7 cellular contexts compared by ENCODE assay signal in the genomic region with DNA sequence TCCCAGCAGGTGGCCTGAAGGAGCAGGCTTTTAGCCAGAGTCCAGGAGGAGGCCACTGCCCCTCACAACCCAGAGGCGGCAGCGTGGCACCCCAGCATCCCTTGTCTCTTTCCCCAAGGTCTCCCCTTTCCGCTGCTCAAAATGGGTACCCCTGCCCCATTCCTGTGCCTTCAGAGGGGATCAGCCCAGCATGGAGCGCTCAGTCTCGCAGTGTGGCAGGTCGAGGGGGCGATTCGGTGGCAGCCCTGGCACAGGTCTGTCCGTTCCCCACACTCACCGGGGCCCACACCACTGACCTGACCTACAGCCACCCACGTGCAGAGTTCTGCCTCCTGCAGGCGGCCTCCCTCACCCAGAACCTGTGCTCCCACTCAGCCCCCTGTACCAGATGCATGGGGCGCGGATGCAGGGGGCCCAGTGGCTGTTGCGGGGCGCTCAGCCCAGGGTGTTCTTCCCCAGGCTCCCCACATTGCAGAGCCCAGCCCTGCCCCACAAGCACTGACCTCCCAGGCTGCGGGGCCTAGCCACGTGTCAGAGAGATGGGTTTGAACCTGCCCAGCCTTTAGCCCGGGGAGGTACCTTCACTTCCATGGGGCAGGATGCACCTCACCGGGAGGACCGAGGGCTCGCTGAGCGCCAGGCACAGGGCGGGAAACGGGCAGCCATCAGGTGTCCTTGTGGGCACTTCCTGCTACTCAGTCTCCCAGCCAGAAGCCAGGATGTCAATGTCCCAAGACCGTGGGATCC. TPM values are rescaled to one million over a fixed set of nuclear protein-coding genes. Genes with fewer than 3 reads are reported as not detected.
DNase-seq lines count a peak whose midpoint lies in the region; ATAC-seq lines count a peak whose summit lies in the region.

No MANE protein-coding gene starts in this region.

- H3K9me3 ChIP-seq in right cardiac atrium (ENCODE audit: control insufficient read depth, low read length) (no peaks in the 10 kb centered on the region), stomach smooth muscle (ENCODE audit: control insufficient read depth in 2 of 2, low read length in 2 of 2) (no peaks in the 10 kb centered on the region)

- peaks cover 47% of the 10 kb centered on the region for H3K4me1 Mint-ChIP-seq in activated CD8-positive, alpha-beta T cell treated with anti-CD3 and anti-CD28 coated beads, Interleukin-2, amount 10 ng/mL, durations not matched to agents 7 days and 5 days (ENCODE audit: low read depth)

- peaks cover 5% of the 10 kb centered on the region for H3K36me3 ChIP-seq in H7 (replicated peaks; ENCODE audit: control insufficient read depth, insufficient read depth, low read length)
- peaks cover 7 to 25% of the 10 kb centered on the region in 2 donors for H3K36me3 ChIP-seq in stomach smooth muscle (ENCODE audit: control insufficient read depth in 2 of 2, insufficient read depth in 2 of 2, low read length in 2 of 2)

- DNase-seq in H7 (peak; percentile 70), right cardiac atrium (peak in 2 of 3 donors; percentile 32 to 64), NCI-H2029 treated with DMSO at 0.1 percent for 48 hours (lab: John Stamatoyannopoulos, UW) (no peak), NCI-H226 (no peak)
- DNase-seq in activated CD8-positive, alpha-beta T cell treated with anti-CD3 and anti-CD28 coated beads, Interleukin-2, amount 10 ng/mL, durations not matched to agents 7 days and 5 days: peak; percentile 44

- no peaks in the 10 kb centered on the region for H3K27me3 ChIP-seq in H7 (ENCODE audit: control insufficient read depth, insufficient read depth, low read length)
- no peaks in the 10 kb centered on the region for H3K27me3 ChIP-seq in right cardiac atrium (ENCODE audit: control insufficient read depth, insufficient read depth)
- H3K27me3 ChIP-seq in stomach smooth muscle (ENCODE audit: control insufficient read depth in 1 of 2, insufficient read depth in 2 of 2, low read length in 2 of 2): no peaks in the 10 kb centered on the region

- CTCF ChIA-PET in activated CD8-positive, alpha-beta T cell treated with anti-CD3 and anti-CD28 coated beads, Interleukin-2, amount 10 ng/mL, durations not matched to agents 7 days and 5 days (lab: Charles Lee): interaction anchor here (1.0 to 2.2 kb wide), 7 partner anchors 10 to 106 kb away, joined by 4 to 11 read pairs (median 5); a partner anchor contains a TSS

- no peak overlapping the region for H3K4me3 ChIP-seq in H7 (ENCODE audit: insufficient read depth, low read depth, low read length)
- H3K4me3 ChIP-seq in right cardiac atrium (ENCODE audit: low read length): no peak overlapping the region
- H3K4me3 ChIP-seq in stomach smooth muscle (ENCODE audit: low read length in 2 of 2): peak overlapping the region in 1 of 2 donors; percentile 35

- H3K9ac ChIP-seq in stomach smooth muscle (ENCODE audit: low read length in 2 of 2): peak overlapping the region; percentile 49 to 62

- H3K27ac ChIP-seq in right cardiac atrium (ENCODE audit: low read length) (no peak overlapping the region), stomach smooth muscle (ENCODE audit: low read length) (peak overlapping the region; percentile 90)

- H3K4me1 ChIP-seq in right cardiac atrium (ENCODE audit: control insufficient read depth, insufficient read depth, low read length) (peaks cover 8% of the 10 kb centered on the region), stomach smooth muscle (ENCODE audit: control insufficient read depth, insufficient read depth, low read length) (peaks cover 87% of the 10 kb centered on the region)

- H3K36me3 Mint-ChIP-seq in activated CD8-positive, alpha-beta T cell treated with anti-CD3 and anti-CD28 coated beads, Interleukin-2, amount 10 ng/mL, durations not matched to agents 7 days and 5 days (ENCODE audit: low read depth): peaks cover 24% of the 10 kb centered on the region

- peak overlapping the region; percentile 97 for H3K27ac Mint-ChIP-seq in activated CD8-positive, alpha-beta T cell treated with anti-CD3 and anti-CD28 coated beads, Interleukin-2, amount 10 ng/mL, durations not matched to agents 7 days and 5 days

- H3K4me3 Mint-ChIP-seq in activated CD8-positive, alpha-beta T cell treated with anti-CD3 and anti-CD28 coated beads, Interleukin-2, amount 10 ng/mL, durations not matched to agents 7 days and 5 days: peak overlapping the region; percentile 67

- H3K27me3 Mint-ChIP-seq in activated CD8-positive, alpha-beta T cell treated with anti-CD3 and anti-CD28 coated beads, Interleukin-2, amount 10 ng/mL, durations not matched to agents 7 days and 5 days (ENCODE audit: low read depth): no peaks in the 10 kb centered on the region

- 74% methylated on average over 26 of the region's 26 CpGs for WGBS in right cardiac atrium

- ATAC-seq in activated CD8-positive, alpha-beta T cell treated with anti-CD3 and anti-CD28 coated beads, Interleukin-2, amount 10 ng/mL, durations not matched to agents 7 days and 5 days: peak; percentile 4
- ATAC-seq in right cardiac atrium: peak; percentile 0 to 1
- ATAC-seq in HG03280 (IDR thresholded peaks at IDR 0.05; ENCODE audit: unreplicated experiment): no peak

- no peaks in the 10 kb centered on the region for H3K9me3 Mint-ChIP-seq in activated CD8-positive, alpha-beta T cell treated with anti-CD3 and anti-CD28 coated beads, Interleukin-2, amount 10 ng/mL, durations not matched to agents 7 days and 5 days (ENCODE audit: insufficient read depth)

- intact Hi-C loops in right cardiac atrium (cut with DNase I): loop anchor here in 1 of 4 donors (5.0 kb wide), 1 partner anchor 74 kb away; no protein-coding TSS in a partner anchor

- POLR2A ChIA-PET in activated CD8-positive, alpha-beta T cell treated with anti-CD3 and anti-CD28 coated beads, Interleukin-2, amount 10 ng/mL, durations not matched to agents 7 days and 5 days (lab: Charles Lee): interaction anchor here (0.9 to 2.1 kb wide), 2 partner anchors 41 to 107 kb away, joined by 5 to 24 read pairs; a partner anchor contains a TSS

RNA-seq across cellular contexts. Expression of a gene that starts 41.8 kb away (rescaled TPM):
- total RNA-seq in H7 (2014; rRNA removed; shearing (Covaris generic)): 112 and 126 TPM in 2 replicates
- total RNA-seq in activated CD8-positive, alpha-beta T cell treated with anti-CD3 and anti-CD28 coated beads, Interleukin-2, amount 10 ng/mL, durations not matched to agents 7 days and 5 days: 10 to 100 TPM; 59.0 to 63.6 TPM
- 100 to 1,000 TPM; 720 to 770 (median 741) TPM for total RNA-seq in right cardiac atrium
- polyA plus RNA-seq in right cardiac atrium: 929 TPM

Comparison
In these comparisons a context has a peak if more than half of its experiments do, and no peak if none do; other contexts are left out.
1. DNase-seq: peak in H7 (single experiment), activated CD8-positive, alpha-beta T cell treated with anti-CD3 and anti-CD28 coated beads, Interleukin-2, amount 10 ng/mL, durations not matched to agents 7 days and 5 days (single experiment) and right cardiac atrium (2 of 3); none in NCI-H2029 treated with DMSO at 0.1 percent for 48 hours (single experiment) and NCI-H226 (single experiment).